ENCODE assay signal across 2 cellular contexts in the genomic region with DNA sequence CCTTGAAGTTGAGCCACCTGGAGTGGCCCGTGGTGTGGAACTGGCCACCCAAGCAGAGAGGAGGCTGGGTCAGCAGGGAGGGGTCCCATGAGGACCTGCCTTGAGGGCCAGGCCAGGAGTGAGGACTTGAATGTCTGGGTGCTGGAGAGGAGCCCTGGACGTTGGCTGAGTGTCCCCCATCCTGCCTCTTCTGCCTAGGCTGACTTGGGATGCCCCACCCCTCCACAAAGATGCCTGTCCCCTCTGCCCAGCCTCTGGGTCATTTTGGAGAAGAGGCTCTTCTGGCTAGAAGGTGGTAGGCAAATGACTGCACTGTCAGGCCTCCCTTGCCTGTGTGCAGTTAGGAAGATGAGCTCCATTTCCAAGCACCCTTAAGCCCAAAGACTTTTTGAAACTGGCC.
TF ChIP-seq lines count a peak whose summit lies in the region.

No MANE protein-coding gene starts in this region.

TF ChIP-seq in HEK293, 187 proteins besides CTCF, POLR2A, EP300 and RAD21:
- TF ChIP-seq, protein P1, sequence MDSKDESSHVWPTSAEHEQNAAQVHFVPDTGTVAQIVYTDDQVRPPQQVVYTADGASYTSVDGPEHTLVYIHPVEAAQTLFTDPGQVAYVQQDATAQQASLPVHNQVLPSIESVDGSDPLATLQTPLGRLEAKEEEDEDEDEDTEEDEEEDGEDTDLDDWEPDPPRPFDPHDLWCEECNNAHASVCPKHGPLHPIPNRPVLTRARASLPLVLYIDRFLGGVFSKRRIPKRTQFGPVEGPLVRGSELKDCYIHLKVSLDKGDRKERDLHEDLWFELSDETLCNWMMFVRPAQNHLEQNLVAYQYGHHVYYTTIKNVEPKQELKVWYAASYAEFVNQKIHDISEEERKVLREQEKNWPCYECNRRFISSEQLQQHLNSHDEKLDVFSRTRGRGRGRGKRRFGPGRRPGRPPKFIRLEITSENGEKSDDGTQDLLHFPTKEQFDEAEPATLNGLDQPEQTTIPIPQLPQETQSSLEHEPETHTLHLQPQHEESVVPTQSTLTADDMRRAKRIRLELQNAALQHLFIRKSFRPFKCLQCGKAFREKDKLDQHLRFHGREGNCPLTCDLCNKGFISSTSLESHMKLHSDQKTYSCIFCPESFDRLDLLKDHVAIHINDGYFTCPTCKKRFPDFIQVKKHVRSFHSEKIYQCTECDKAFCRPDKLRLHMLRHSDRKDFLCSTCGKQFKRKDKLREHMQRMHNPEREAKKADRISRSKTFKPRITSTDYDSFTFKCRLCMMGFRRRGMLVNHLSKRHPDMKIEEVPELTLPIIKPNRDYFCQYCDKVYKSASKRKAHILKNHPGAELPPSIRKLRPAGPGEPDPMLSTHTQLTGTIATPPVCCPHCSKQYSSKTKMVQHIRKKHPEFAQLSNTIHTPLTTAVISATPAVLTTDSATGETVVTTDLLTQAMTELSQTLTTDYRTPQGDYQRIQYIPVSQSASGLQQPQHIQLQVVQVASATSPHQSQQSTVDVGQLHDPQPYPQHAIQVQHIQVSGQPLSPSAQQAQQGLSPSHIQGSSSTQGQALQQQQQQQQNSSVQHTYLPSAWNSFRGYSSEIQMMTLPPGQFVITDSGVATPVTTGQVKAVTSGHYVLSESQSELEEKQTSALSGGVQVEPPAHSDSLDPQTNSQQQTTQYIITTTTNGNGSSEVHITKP (tag by site-specific recombination; IDR thresholded peaks at IDR 0.05) = 0 out of 2 replicates have a peak, but pooled peaks have one; percentile 9
- no peak for TF ChIP-seq ZNF785 (tag by site-specific recombination; IDR thresholded peaks at IDR 0.05)

TF ChIP-seq in K562, 482 proteins besides CTCF, POLR2A, EP300 and RAD21:
- TF ChIP-seq CREM (IDR thresholded peaks at IDR 0.05; ENCODE audit: low read depth) (no peak), ZFX (CRISPR knock-in tag; IDR thresholded peaks at IDR 0.05) (peak; percentile 23)
